ENCODE assay signal across 5 cellular contexts in the genomic region with DNA sequence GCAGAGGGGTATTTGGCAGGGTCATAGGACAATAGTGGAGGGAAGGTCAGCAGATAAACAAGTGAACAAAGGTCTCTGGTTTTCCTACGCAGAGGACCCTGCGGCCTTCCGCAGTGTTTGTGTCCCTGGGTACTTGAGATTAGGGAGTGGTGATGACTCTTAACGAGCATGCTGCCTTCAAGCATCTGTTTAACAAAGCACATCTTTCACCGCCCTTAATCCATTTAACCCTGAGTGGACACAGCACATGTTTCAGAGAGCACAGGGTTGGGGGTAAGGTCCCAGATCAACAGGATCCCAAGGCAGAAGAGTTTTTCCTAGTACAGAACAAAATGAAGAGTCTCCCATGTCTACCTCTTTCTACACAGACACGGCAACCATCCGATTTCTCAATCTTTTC. TPM values are rescaled to one million over a fixed set of nuclear protein-coding genes. Genes with fewer than 3 reads are reported as not detected.
"Had no signal": no experiment of that assay in that cellular context is flagged by ENCODE, and none has a peak within 500 bp of the region (broad histone marks: within the 10 kb centered on the region; RNA-seq: fewer than 3 reads in every experiment).

No MANE protein-coding gene starts in this region.

RNA-seq across cellular contexts. Expression of a gene that starts 33.4 kb away (rescaled TPM):
- total RNA-seq: endodermal cell, hepatocyte had no signal
- polyA plus RNA-seq: hepatocyte had no signal

RNA-seq across cellular contexts. Expression of a gene that starts 50.8 kb away (rescaled TPM):
- total RNA-seq: dermis microvascular lymphatic vessel endothelial cell, endodermal cell, endothelial cell of umbilical vein, gastrocnemius medialis had no signal
- polyA plus RNA-seq: hepatocyte had no signal
